Comparison of ENCODE assay signal across 8 cellular contexts in genomic region chr15:80695911-80696651, GRCh38. TPM values are rescaled to one million over a fixed set of nuclear protein-coding genes. Genes with fewer than 3 reads are reported as not detected.
DNase-seq lines count a peak whose midpoint lies in the region; ATAC-seq and TF ChIP-seq lines count a peak whose summit lies in the region.

No MANE protein-coding gene starts in this region.

- H3K9me3 ChIP-seq in Peyer's patch (no peaks in the 10 kb centered on the region), iPS-20b (ENCODE audit: insufficient read depth, low read depth, low read length) (no peaks in the 10 kb centered on the region)

- no peaks in the 10 kb centered on the region for H3K27me3 ChIP-seq in Peyer's patch
- H3K27me3 ChIP-seq in iPS-20b (ENCODE audit: insufficient read depth, low read length): peaks cover 31% of the 10 kb centered on the region

- peak in 1 of 2 donors; percentile 44 for TF ChIP-seq POLR2A in Peyer's patch (IDR thresholded peaks at IDR 0.05)

- peak; percentile 6 for ATAC-seq in GM21619 (IDR thresholded peaks at IDR 0.05; ENCODE audit: unreplicated experiment)

- DNase-seq in AG09319 (ENCODE audit: extremely low read depth, low read depth) (no peak), Peyer's patch (peak in 2 of 3 donors; percentile 73 to 78), astrocyte of the cerebellum (ENCODE audit: low read depth) (no peak), NCI-H2107 (lab: John Stamatoyannopoulos, UW) (no peak), NCI-H2227 (lab: John Stamatoyannopoulos, UW; ENCODE audit: unreplicated experiment) (no peak)
- peak; percentile 21 for DNase-seq in stimulated activated CD4-positive, alpha-beta T cell treated with anti-CD3 and anti-CD28 coated beads, Interleukin-12 subunit alpha, Interleukin-12 subunit beta, amount 100 ng/mL, for 4 hours

- peak; percentile 44 for TF ChIP-seq CTCF in AG09319 (IDR thresholded peaks at IDR 0.05; ENCODE audit: low read depth, low read length)
- TF ChIP-seq CTCF in Peyer's patch (IDR thresholded peaks at IDR 0.05): peak in 4 of 6 experiments; percentile 24 to 62 (median 57)
- TF ChIP-seq CTCF in astrocyte of the cerebellum (IDR thresholded peaks at IDR 0.05; ENCODE audit: low read depth, low read length, missing control alignments): peak; percentile 29

- peak overlapping the region; percentile 63 to 96 (median 82) for H3K4me3 ChIP-seq in Peyer's patch
- H3K4me3 ChIP-seq in astrocyte of the cerebellum (ENCODE audit: low read depth, low read length): peak overlapping the region; percentile 58
- H3K4me3 ChIP-seq in iPS-20b (ENCODE audit: low read length): peak overlapping the region; percentile 87

- peak overlapping the region; percentile 76; the same call in 1 of the 2 replicates for H3K9ac ChIP-seq in iPS-20b (ENCODE audit: low read depth, low read length)

- peak overlapping the region; percentile 68 to 94 (median 88) for H3K27ac ChIP-seq in Peyer's patch
- H3K27ac ChIP-seq in iPS-20b (ENCODE audit: low read length): no peak overlapping the region

- peaks cover 0 to 33% (median 2%) of the 10 kb centered on the region in 4 donors for H3K4me1 ChIP-seq in Peyer's patch
- peaks cover 7% of the 10 kb centered on the region; the same call in 1 of the 2 replicates for H3K4me1 ChIP-seq in iPS-20b (ENCODE audit: insufficient read depth, low read length)

- no peaks in the 10 kb centered on the region for H3K36me3 ChIP-seq in Peyer's patch
- H3K36me3 ChIP-seq in iPS-20b (ENCODE audit: insufficient read depth, low read depth, low read length): no peaks in the 10 kb centered on the region

- in situ Hi-C loops in astrocyte of the cerebellum (cut with HindIII; ENCODE audit: low sequenced_read_pairs): no loop called here

RNA-seq across cellular contexts. Expression of gene ABHD17C, which starts 1.0 kb away (rescaled TPM):
- 10 to 100 TPM; 14.9 to 74.6 (median 37.8) TPM for total RNA-seq in Peyer's patch

Comparison
In these comparisons a context has a peak if more than half of its experiments do, and no peak if none do; other contexts are left out.
1. DNase-seq: peak in Peyer's patch (2 of 3) and stimulated activated CD4-positive, alpha-beta T cell treated with anti-CD3 and anti-CD28 coated beads, Interleukin-12 subunit alpha, Interleukin-12 subunit beta, amount 100 ng/mL, for 4 hours (single experiment); none in AG09319 (single experiment), astrocyte of the cerebellum (single experiment), NCI-H2107 (single experiment) and NCI-H2227 (single experiment).
2. Peak in every context shown above with its lines, with median percentiles within 50 percentile points of each other: CTCF ChIP-seq and H3K4me3 ChIP-seq.